Comparison of ENCODE assay signal across 16 cellular contexts in the genomic region with DNA sequence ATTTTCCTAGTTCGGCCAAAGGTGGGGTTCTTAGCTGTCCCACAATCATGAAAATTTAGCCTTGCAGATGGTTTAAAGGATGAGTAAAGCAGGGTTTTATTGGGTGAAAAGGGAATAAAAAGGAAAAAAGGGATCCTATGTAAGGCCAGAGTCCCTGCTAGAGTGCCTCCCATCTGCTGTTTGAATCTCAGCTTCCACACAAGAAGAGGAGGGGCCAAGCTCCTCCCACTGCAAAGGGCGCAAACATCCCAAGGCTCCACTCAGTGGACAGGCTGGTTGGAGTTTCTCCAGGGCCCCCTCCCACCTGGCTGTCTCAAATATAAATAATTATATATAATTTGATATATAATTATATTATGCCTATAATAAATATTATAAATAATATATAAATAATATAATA.
DNase-seq lines count a peak whose midpoint lies in the region; ATAC-seq and TF ChIP-seq lines count a peak whose summit lies in the region.
"Had no signal": no experiment of that assay in that cellular context is flagged by ENCODE, and none has a peak within 500 bp of the region (broad histone marks: within the 10 kb centered on the region; RNA-seq: fewer than 3 reads in every experiment).

No MANE protein-coding gene starts in this region.

- H3K79me2 ChIP-seq in H9 (ENCODE audit: insufficient read depth, low read length) = no peaks in the 10 kb centered on the region
- no peaks in the 10 kb centered on the region for H3K79me2 ChIP-seq in mesendoderm (ENCODE audit: control insufficient read depth, insufficient read depth, low read length)

- H2BK5ac ChIP-seq in H9 (ENCODE audit: insufficient read length, low read length) (no peak overlapping the region), mesendoderm (ENCODE audit: low read length) (no peak overlapping the region)

- H2BK15ac ChIP-seq in H9 (ENCODE audit: low read depth, low read length) (no peak overlapping the region), mesendoderm (replicated peaks; ENCODE audit: low read depth) (no peak overlapping the region)

- H3K27me3 Mint-ChIP-seq in H9 (ENCODE audit: low read depth) = no peaks in the 10 kb centered on the region
- H3K27me3 Mint-ChIP-seq in activated T-helper 17 cell treated with anti-CD3 and anti-CD28 coated beads, Interleukin-2, amount 50 U/mL, for 72 hours = no peaks in the 10 kb centered on the region

- H3K9ac ChIP-seq in H9 (ENCODE audit: extremely low read depth, insufficient read length, low read length) = no peak overlapping the region
- H3K9ac ChIP-seq in mesendoderm (ENCODE audit: low read length) = no peak overlapping the region

- no peaks in the 10 kb centered on the region for H3K36me3 Mint-ChIP-seq in H9 (ENCODE audit: insufficient read depth in 1 of 3, low read depth in 3 of 3)
- no peaks in the 10 kb centered on the region for H3K36me3 Mint-ChIP-seq in activated T-helper 17 cell treated with anti-CD3 and anti-CD28 coated beads, Interleukin-2, amount 50 U/mL, for 72 hours (ENCODE audit: low read depth)

- no peaks in the 10 kb centered on the region for H3K9me3 ChIP-seq in H9 (ENCODE audit: control insufficient read depth, low read depth, low read length)
- H3K9me3 ChIP-seq: SJCRH30 had no signal

- H3K27ac ChIP-seq in H9 (ENCODE audit: insufficient read length, low read depth, low read length) = no peak overlapping the region
- H3K27ac ChIP-seq in mesendoderm (ENCODE audit: low read depth, low read length) = no peak overlapping the region
- H3K27ac ChIP-seq: C4-2B, PC-9, SJCRH30 had no signal

- H2BK20ac ChIP-seq in H9 (ENCODE audit: low read depth, low read length, poor library complexity, severe bottlenecking) = no peak overlapping the region

- no CpG with 5 or more reads among the region's 2 CpGs for WGBS in H9 (ENCODE audit: extremely low coverage, insufficient read length, low lambda C conversion rate)
- WGBS in mesendoderm (ENCODE audit: extremely low coverage, insufficient coverage, low lambda C conversion rate) = no CpG with 5 or more reads among the region's 2 CpGs

- no peak overlapping the region for H3T11ph ChIP-seq in H9 (ENCODE audit: low read length)

- no peak overlapping the region for H3K27ac Mint-ChIP-seq in H9
- H3K27ac Mint-ChIP-seq in activated T-helper 17 cell treated with anti-CD3 and anti-CD28 coated beads, Interleukin-2, amount 50 U/mL, for 72 hours = no peak overlapping the region

- no peaks in the 10 kb centered on the region for H3K23me2 ChIP-seq in H9 (ENCODE audit: insufficient read length, low read depth, low read length, poor library complexity, severe bottlenecking)

- peak; percentile 2 for DNase-seq in activated CD4-positive, alpha-beta T cell treated with anti-CD3 and anti-CD28 coated beads for 48 hours
- no peak for DNase-seq in activated CD4-positive, alpha-beta T cell treated with anti-CD3 and anti-CD28 coated beads, Interleukin-2, amount 50 U/mL, for 1 hour
- DNase-seq in H9 (peak; percentile 42), NCI-H69 (lab: John Stamatoyannopoulos, UW) (peak; percentile 63), mesendoderm (peak; percentile 25)
- DNase-seq: DMS153, EL, NCI-H1417 treated with DMSO at 0.1 percent for 48 hours, NCI-H2029 treated with DMSO at 0.1 percent for 48 hours, NCI-H226, NCI-H526 treated with DMSO at 0.1 percent for 48 hours, PC-9, SJCRH30 had no signal

- H3K36me3 ChIP-seq in mesendoderm (ENCODE audit: control insufficient read depth, insufficient read depth, low read length) = no peaks in the 10 kb centered on the region
- H3K36me3 ChIP-seq: SJCRH30 had no signal

- H3K4me1 ChIP-seq in H9 (ENCODE audit: insufficient read depth, low read length) (peaks cover 3% of the 10 kb centered on the region), mesendoderm (ENCODE audit: control insufficient read depth, low read depth, low read length) (no peaks in the 10 kb centered on the region)

- no peak overlapping the region for H2BK120ac ChIP-seq in H9 (ENCODE audit: low read depth, low read length, poor library complexity, severe bottlenecking)
- H2BK120ac ChIP-seq in mesendoderm (ENCODE audit: low read depth, low read length) = no peak overlapping the region

- no peaks in the 10 kb centered on the region for H4K20me1 ChIP-seq in H9 (ENCODE audit: control insufficient read depth, insufficient read depth, insufficient read length)

- no peak overlapping the region for H3K4ac ChIP-seq in H9 (ENCODE audit: low read depth, low read length)
- no peak overlapping the region for H3K4ac ChIP-seq in mesendoderm (ENCODE audit: low read depth, low read length)

- no peak overlapping the region for H3K14ac ChIP-seq in H9 (ENCODE audit: insufficient read depth, low read length)

- no peak overlapping the region for H4K8ac ChIP-seq in H9 (replicated peaks; ENCODE audit: insufficient read length, low read depth, low read length)
- H4K8ac ChIP-seq in mesendoderm (ENCODE audit: low read depth, low read length) = no peak overlapping the region

- H3K56ac ChIP-seq in H9 (ENCODE audit: insufficient read length, low read depth, low read length) (no peak overlapping the region), mesendoderm (ENCODE audit: low read length) (no peak overlapping the region)

- H2AK5ac ChIP-seq in H9 (ENCODE audit: insufficient read length, low read length) (no peak overlapping the region), mesendoderm (ENCODE audit: low read length) (no peak overlapping the region)

- no peaks in the 10 kb centered on the region for H3K27me3 ChIP-seq in H9 (ENCODE audit: insufficient read depth, low read length)
- H3K27me3 ChIP-seq in mesendoderm (ENCODE audit: insufficient read depth, low read length, poor library complexity) = no peaks in the 10 kb centered on the region
- H3K27me3 ChIP-seq: SJCRH30 had no signal

- no peak overlapping the region for H3K23ac ChIP-seq in H9 (ENCODE audit: insufficient read length, low read depth, low read length)
- H3K23ac ChIP-seq in mesendoderm (ENCODE audit: low read length) = no peak overlapping the region

- no peak overlapping the region for H3K4me3 Mint-ChIP-seq in H9
- no peak overlapping the region for H3K4me3 Mint-ChIP-seq in activated T-helper 17 cell treated with anti-CD3 and anti-CD28 coated beads, Interleukin-2, amount 50 U/mL, for 72 hours

- H3K4me1 Mint-ChIP-seq in H9 = peaks cover 33 to 36% of the 10 kb centered on the region in 2 experiments
- H3K4me1 Mint-ChIP-seq in activated T-helper 17 cell treated with anti-CD3 and anti-CD28 coated beads, Interleukin-2, amount 50 U/mL, for 72 hours = no peaks in the 10 kb centered on the region

- H3K18ac ChIP-seq in H9 (ENCODE audit: insufficient read length, low read depth, low read length) (no peak overlapping the region), mesendoderm (ENCODE audit: low read length) (no peak overlapping the region)

- H3K9me3 Mint-ChIP-seq in H9 = no peaks in the 10 kb centered on the region
- peaks cover 4% of the 10 kb centered on the region for H3K9me3 Mint-ChIP-seq in activated T-helper 17 cell treated with anti-CD3 and anti-CD28 coated beads, Interleukin-2, amount 50 U/mL, for 72 hours

- no peak overlapping the region for H2AFZ ChIP-seq in H9 (ENCODE audit: low read length)
- H2AFZ ChIP-seq: PC-9 had no signal

- no peak overlapping the region for H4K91ac ChIP-seq in H9 (ENCODE audit: insufficient read length, low read depth, low read length)

- H2BK12ac ChIP-seq in H9 (ENCODE audit: insufficient read length, low read depth, low read length) = no peak overlapping the region

- H4K5ac ChIP-seq in H9 (ENCODE audit: insufficient read length, low read depth, low read length) (no peak overlapping the region), mesendoderm (ENCODE audit: low read length) (no peak overlapping the region)

- ATAC-seq in activated T-helper 17 cell treated with anti-CD3 and anti-CD28 coated beads, Interleukin-2, amount 50 U/mL, for 72 hours (replicated peaks) = no peak
- ATAC-seq in HG03025 (IDR thresholded peaks at IDR 0.05; ENCODE audit: low FRiP score, unreplicated experiment) = no peak

- H3K79me1 ChIP-seq in H9 (ENCODE audit: insufficient read depth, low read depth, low read length, poor library complexity, severe bottlenecking) (no peaks in the 10 kb centered on the region), mesendoderm (ENCODE audit: low read length) (no peaks in the 10 kb centered on the region)

- H3K4me3 ChIP-seq in mesendoderm (ENCODE audit: low read length) = no peak overlapping the region
- H3K4me3 ChIP-seq: PC-9, SJCRH30 had no signal

- TF ChIP-seq CTCF in H9 (conservative IDR thresholded peaks at IDR 0.05) = no peak

- H3K4me2 ChIP-seq in H9 (ENCODE audit: insufficient read depth, insufficient read length, low read length) = no peak overlapping the region
- no peak overlapping the region for H3K4me2 ChIP-seq in mesendoderm (ENCODE audit: low read length)
- H3K4me2 ChIP-seq: PC-9 had no signal
